ENCODE assay signal across 16 cellular contexts in genomic region chr9:20559236-20559896, GRCh38.
DNase-seq lines count a peak whose midpoint lies in the region; ATAC-seq and TF ChIP-seq lines count a peak whose summit lies in the region.
"Had no signal": no experiment of that assay in that cellular context is flagged by ENCODE, and none has a peak within 500 bp of the region (broad histone marks: within the 10 kb centered on the region; RNA-seq: fewer than 3 reads in every experiment).

No MANE protein-coding gene starts in this region.

- H2BK5ac ChIP-seq in neuronal stem cell (ENCODE audit: low read length): no peak overlapping the region

- H3K27ac ChIP-seq in SK-N-SH (ENCODE audit: low read depth in 2 of 2, low read length in 1 of 2) (peak overlapping the region in 1 of 2 experiments; percentile 79; a peak in 2 of 4 replicates), left lung (peak overlapping the region in 1 of 2 donors; percentile 39), SJCRH30 (no peak overlapping the region), neuronal stem cell (replicated peaks; ENCODE audit: low read length) (no peak overlapping the region)

- DNase-seq in activated naive CD8-positive, alpha-beta T cell treated with anti-CD3 and anti-CD28 coated beads, Interleukin-2, amount 10 ng/mL, durations not matched to agents 7 days and 5 days: no peak
- DNase-seq in activated naive CD8-positive, alpha-beta T cell treated with anti-CD3 and anti-CD28 coated beads, Interleukin-2, amount 50 U/mL, for 24 hours: no peak
- DNase-seq in SK-N-SH (no peak), left lung (no peak), SJCRH30 (no peak), cortex of kidney (lab: John Stamatoyannopoulos, UW) (no peak), neuronal stem cell (ENCODE audit: low spot score) (no peak), NCI-H774 (lab: John Stamatoyannopoulos, UW) (no peak)
- DNase-seq: activated T-cell treated with anti-CD3 and anti-CD28 coated beads for 4 hours, Calu3, left cardiac atrium, NCI-H2107, NCI-H82 had no signal

- H2BK15ac ChIP-seq in neuronal stem cell (ENCODE audit: low read length): no peak overlapping the region

- H3K36me3 Mint-ChIP-seq in activated naive CD8-positive, alpha-beta T cell treated with anti-CD3 and anti-CD28 coated beads, Interleukin-2, amount 10 ng/mL, durations not matched to agents 7 days and 5 days: peaks cover 20% of the 10 kb centered on the region
- no peaks in the 10 kb centered on the region for H3K36me3 Mint-ChIP-seq in activated naive CD8-positive, alpha-beta T cell treated with anti-CD3 and anti-CD28 coated beads, Interleukin-2, amount 50 U/mL, for 24 hours (ENCODE audit: low read depth)

- H2BK120ac ChIP-seq in neuronal stem cell (ENCODE audit: low read depth, low read length): no peak overlapping the region

- H3K79me2 ChIP-seq in SK-N-SH (ENCODE audit: insufficient read depth): no peaks in the 10 kb centered on the region

- H3K27me3 ChIP-seq in SK-N-SH (ENCODE audit: insufficient read depth): no peaks in the 10 kb centered on the region
- H3K27me3 ChIP-seq in left lung: no peaks in the 10 kb centered on the region
- no peaks in the 10 kb centered on the region for H3K27me3 ChIP-seq in SJCRH30
- no peaks in the 10 kb centered on the region for H3K27me3 ChIP-seq in neuronal stem cell (ENCODE audit: control insufficient read depth in 3 of 3, insufficient read depth in 3 of 3, low read depth in 1 of 3, low read length in 3 of 3)

- CTCF ChIA-PET in SK-N-SH (lab: Yijun Ruan, JAX): no interaction called here

- H3K4me3 ChIP-seq in SK-N-SH (ENCODE audit: low read depth in 2 of 2, low read length in 1 of 2) (no peak overlapping the region), left lung (no peak overlapping the region), SJCRH30 (no peak overlapping the region), neuronal stem cell (ENCODE audit: low read length in 2 of 2) (no peak overlapping the region)

- no peaks in the 10 kb centered on the region for H3K9me2 ChIP-seq in SK-N-SH

- no peak overlapping the region for H3K9ac ChIP-seq in SK-N-SH
- no peak overlapping the region for H3K9ac ChIP-seq in neuronal stem cell (ENCODE audit: low read depth, low read length, poor library complexity)

- no peaks in the 10 kb centered on the region for H3F3A ChIP-seq in SK-N-SH (replicated peaks; ENCODE audit: insufficient read depth)

- TF ChIP-seq EP300 in SK-N-SH (IDR thresholded peaks at IDR 0.05; ENCODE audit: borderline replicate concordance in 1 of 2, low read depth in 1 of 2, low read length in 1 of 2): no peak

- H3K4ac ChIP-seq in neuronal stem cell (ENCODE audit: low read length): no peak overlapping the region

- no peaks in the 10 kb centered on the region for H3K79me1 ChIP-seq in neuronal stem cell (ENCODE audit: low read depth, low read length)

- peak overlapping the region; percentile 36 for H3K27ac Mint-ChIP-seq in activated naive CD8-positive, alpha-beta T cell treated with anti-CD3 and anti-CD28 coated beads, Interleukin-2, amount 10 ng/mL, durations not matched to agents 7 days and 5 days
- H3K27ac Mint-ChIP-seq in activated naive CD8-positive, alpha-beta T cell treated with anti-CD3 and anti-CD28 coated beads, Interleukin-2, amount 50 U/mL, for 24 hours: no peak overlapping the region

- H3K4me2 ChIP-seq in SK-N-SH (no peak overlapping the region), neuronal stem cell (ENCODE audit: insufficient read depth, low read length, poor library complexity, severe bottlenecking) (no peak overlapping the region)

- no peak overlapping the region for H2BK12ac ChIP-seq in neuronal stem cell (ENCODE audit: low read length)

- WGBS in SK-N-SH (ENCODE audit: low lambda C conversion rate): 87% methylated on average over 1 of the region's 1 CpG
- WGBS in neuronal stem cell (ENCODE audit: extremely low coverage in 2 of 2, insufficient read length in 2 of 2, insufficient replicate concordance in 1 of 2), 2 donors: no CpG with 5 or more reads among the region's 1 CpG

- no peaks in the 10 kb centered on the region for H3K27me3 Mint-ChIP-seq in activated naive CD8-positive, alpha-beta T cell treated with anti-CD3 and anti-CD28 coated beads, Interleukin-2, amount 10 ng/mL, durations not matched to agents 7 days and 5 days
- no peaks in the 10 kb centered on the region for H3K27me3 Mint-ChIP-seq in activated naive CD8-positive, alpha-beta T cell treated with anti-CD3 and anti-CD28 coated beads, Interleukin-2, amount 50 U/mL, for 24 hours
- H3K27me3 Mint-ChIP-seq: activated CD4-positive, alpha-beta T cell treated with anti-CD3 and anti-CD28 coated beads for 36 hours; naive thymus-derived CD4-positive, alpha-beta T cell had no signal

- no peak overlapping the region for H3K4me3 Mint-ChIP-seq in activated naive CD8-positive, alpha-beta T cell treated with anti-CD3 and anti-CD28 coated beads, Interleukin-2, amount 10 ng/mL, durations not matched to agents 7 days and 5 days
- H3K4me3 Mint-ChIP-seq in activated naive CD8-positive, alpha-beta T cell treated with anti-CD3 and anti-CD28 coated beads, Interleukin-2, amount 50 U/mL, for 24 hours: no peak overlapping the region
- H3K4me3 Mint-ChIP-seq: activated CD4-positive, alpha-beta T cell treated with anti-CD3 and anti-CD28 coated beads for 36 hours had no signal

- no peak overlapping the region for H3K18ac ChIP-seq in neuronal stem cell (ENCODE audit: low read length)

- no peak overlapping the region for H4K91ac ChIP-seq in neuronal stem cell (ENCODE audit: low read depth, low read length, poor library complexity)

- no peak overlapping the region for H4K8ac ChIP-seq in neuronal stem cell (ENCODE audit: low read depth, low read length)

- H2AFZ ChIP-seq in SK-N-SH (ENCODE audit: low read depth) (no peak overlapping the region), neuronal stem cell (ENCODE audit: low read length) (no peak overlapping the region)

- no peak overlapping the region for H2AK5ac ChIP-seq in neuronal stem cell (ENCODE audit: low read depth, low read length)

- POLR2A ChIA-PET in activated naive CD8-positive, alpha-beta T cell treated with anti-CD3 and anti-CD28 coated beads, Interleukin-2, amount 10 ng/mL, durations not matched to agents 7 days and 5 days (lab: Charles Lee): interaction anchor here (1.1 kb wide), 1 partner anchor 125 kb away, joined by 3 read pairs; the partner anchor contains the start of gene FOCAD
- POLR2A ChIA-PET in SK-N-SH (lab: Yijun Ruan, JAX): no interaction called here

- ATAC-seq in activated naive CD8-positive, alpha-beta T cell treated with anti-CD3 and anti-CD28 coated beads, Interleukin-2, amount 10 ng/mL, durations not matched to agents 7 days and 5 days (ENCODE audit: low read depth): no peak
- no peak for ATAC-seq in activated naive CD8-positive, alpha-beta T cell treated with anti-CD3 and anti-CD28 coated beads, Interleukin-2, amount 50 U/mL, for 24 hours
- peak; percentile 75 for ATAC-seq in left lung
- ATAC-seq: naive thymus-derived CD4-positive, alpha-beta T cell had no signal

- no peaks in the 10 kb centered on the region for H3K9me3 ChIP-seq in SK-N-SH
- H3K9me3 ChIP-seq in left lung: no peaks in the 10 kb centered on the region
- no peaks in the 10 kb centered on the region for H3K9me3 ChIP-seq in SJCRH30 (replicated peaks)
- no peaks in the 10 kb centered on the region for H3K9me3 ChIP-seq in neuronal stem cell (replicated peaks in 1 of 2; ENCODE audit: control insufficient read depth in 2 of 2, insufficient read depth in 1 of 2, low read depth in 1 of 2, low read length in 2 of 2)

- H3K36me3 ChIP-seq in SK-N-SH (replicated peaks in 1 of 2; ENCODE audit: control insufficient read depth in 1 of 2, insufficient read depth in 2 of 2, low read length in 1 of 2) (no peaks in the 10 kb centered on the region), left lung (no peaks in the 10 kb centered on the region), SJCRH30 (no peaks in the 10 kb centered on the region), neuronal stem cell (replicated peaks in 1 of 2; ENCODE audit: control insufficient read depth in 2 of 2, insufficient read depth in 2 of 2, low read length in 2 of 2) (no peaks in the 10 kb centered on the region)

- H3K4me1 ChIP-seq in SK-N-SH (ENCODE audit: control insufficient read depth in 1 of 2, insufficient read depth in 2 of 2, low read depth in 1 of 2, low read length in 1 of 2): peaks cover 0 to 10% of the 10 kb centered on the region in 2 experiments; a peak in 3 of 4 replicates
- H3K4me1 ChIP-seq in left lung: peaks cover 3 to 18% of the 10 kb centered on the region in 2 donors
- peaks cover 8% of the 10 kb centered on the region for H3K4me1 ChIP-seq in SJCRH30
- peaks cover 5 to 15% of the 10 kb centered on the region in 2 donors for H3K4me1 ChIP-seq in neuronal stem cell (ENCODE audit: control insufficient read depth in 2 of 2, insufficient read depth in 1 of 2, low read depth in 1 of 2, low read length in 2 of 2)

- H3K9me3 Mint-ChIP-seq in activated naive CD8-positive, alpha-beta T cell treated with anti-CD3 and anti-CD28 coated beads, Interleukin-2, amount 10 ng/mL, durations not matched to agents 7 days and 5 days: no peaks in the 10 kb centered on the region
- no peaks in the 10 kb centered on the region for H3K9me3 Mint-ChIP-seq in activated naive CD8-positive, alpha-beta T cell treated with anti-CD3 and anti-CD28 coated beads, Interleukin-2, amount 50 U/mL, for 24 hours
- H3K9me3 Mint-ChIP-seq: naive thymus-derived CD4-positive, alpha-beta T cell; T-helper 2 cell treated with Interferon-gamma antibody and Interleukin-4, amounts not matched to agents 5 μg/mL and 100 μg/mL, for 36 hours had no signal

- peaks cover 75% of the 10 kb centered on the region for H3K4me1 Mint-ChIP-seq in activated naive CD8-positive, alpha-beta T cell treated with anti-CD3 and anti-CD28 coated beads, Interleukin-2, amount 10 ng/mL, durations not matched to agents 7 days and 5 days
- peaks cover 85% of the 10 kb centered on the region for H3K4me1 Mint-ChIP-seq in activated naive CD8-positive, alpha-beta T cell treated with anti-CD3 and anti-CD28 coated beads, Interleukin-2, amount 50 U/mL, for 24 hours

- H4K20me1 ChIP-seq in SK-N-SH (ENCODE audit: insufficient read depth): no peaks in the 10 kb centered on the region

- no peak overlapping the region for H3K14ac ChIP-seq in neuronal stem cell (ENCODE audit: low read length)

- no peak overlapping the region for H3K23ac ChIP-seq in neuronal stem cell (ENCODE audit: low read depth, low read length, poor library complexity)

- no peak for TF ChIP-seq RAD21 in SK-N-SH (IDR thresholded peaks at IDR 0.05; ENCODE audit: low read length)

- intact Hi-C loops in left lung (cut with DNase I): no loop called here

- TF ChIP-seq CTCF in SK-N-SH (IDR thresholded peaks at IDR 0.05) (no peak), left lung (IDR thresholded peaks at IDR 0.05) (no peak)

TF ChIP-seq in SK-N-SH, 30 proteins besides CTCF, POLR2A, EP300 and RAD21 (continues in another document):
- peak; percentile 20; the same call in 1 of the 2 replicates for TF ChIP-seq JUND (IDR thresholded peaks at IDR 0.05)
